Comparison of ENCODE assay signal across 18 cellular contexts in genomic region chr6:134734312-134734869, GRCh38.
DNase-seq lines count a peak whose midpoint lies in the region; ATAC-seq and TF ChIP-seq lines count a peak whose summit lies in the region.
"Had no signal": no experiment of that assay in that cellular context is flagged by ENCODE, and none has a peak within 500 bp of the region (broad histone marks: within the 10 kb centered on the region; RNA-seq: fewer than 3 reads in every experiment).

No MANE protein-coding gene starts in this region.

- H2BK120ac ChIP-seq in IMR-90 (ENCODE audit: low read depth, low read length): no peak overlapping the region

- POLR2A ChIA-PET in IMR-90 (lab: Charles Lee; ENCODE audit: unreplicated experiment): no interaction called here
- POLR2A ChIA-PET in T-cell (lab: Charles Lee): no interaction called here

- no peak overlapping the region for H3K23ac ChIP-seq in IMR-90 (ENCODE audit: low read depth, low read length)

- no peak overlapping the region for H3K4me2 ChIP-seq in IMR-90 (ENCODE audit: low read depth, low read length)

- CTCF ChIA-PET in IMR-90 (lab: Yijun Ruan, JAX): no interaction called here
- CTCF ChIA-PET in activated naive CD4-positive, alpha-beta T cell treated with anti-CD3 and anti-CD28 coated beads for 36 hours (lab: Charles Lee): interaction anchor here (1.6 kb wide), 1 partner anchor 265 kb away, joined by 3 read pairs; no protein-coding TSS in a partner anchor
- CTCF ChIA-PET in T-cell (lab: Charles Lee): no interaction called here

- H3K18ac ChIP-seq in IMR-90 (ENCODE audit: low read depth, low read length): no peak overlapping the region

- H4K91ac ChIP-seq in IMR-90 (ENCODE audit: insufficient read depth, low read depth, low read length): no peak overlapping the region

- DNase-seq in NCI-H524 (lab: John Stamatoyannopoulos, UW) (peak; percentile 22 to 28), NCI-H524 treated with DMSO at 0.1 percent for 48 hours (lab: John Stamatoyannopoulos, UW) (no peak), IMR-90 (no peak), nephron progenitor cell (no peak), T-cell (no peak)
- no peak for DNase-seq in activated naive CD4-positive, alpha-beta T cell treated with anti-CD3 and anti-CD28 coated beads for 36 hours
- no peak for DNase-seq in activated CD4-positive, alpha-beta T cell treated with anti-CD3 and anti-CD28 coated beads, Interleukin-2, amount 10 ng/mL, durations not matched to agents 24 days and 14 days
- DNase-seq: Caco-2; CD8-positive, alpha-beta memory T cell; DMS 273 treated with DMSO at 0.1 percent for 48 hours; DMS79 treated with DMSO at 0.1 percent for 48 hours; EL; GDM1; HCEC 1CT; KG1 had no signal

- TF ChIP-seq CTCF in IMR-90 (conservative IDR thresholded peaks at IDR 0.05; ENCODE audit: low read depth, low read length) (no peak), nephron progenitor cell (IDR thresholded peaks at IDR 0.05) (no peak)

- no peak for TF ChIP-seq RAD21 in IMR-90 (IDR thresholded peaks at IDR 0.05; ENCODE audit: low read length)

- no peaks in the 10 kb centered on the region for H3K4me1 Mint-ChIP-seq in nephron progenitor cell
- H3K4me1 Mint-ChIP-seq in activated naive CD4-positive, alpha-beta T cell treated with anti-CD3 and anti-CD28 coated beads for 36 hours (ENCODE audit: low read depth): no peaks in the 10 kb centered on the region
- no peaks in the 10 kb centered on the region for H3K4me1 Mint-ChIP-seq in activated CD4-positive, alpha-beta T cell treated with anti-CD3 and anti-CD28 coated beads, Interleukin-2, amount 10 ng/mL, durations not matched to agents 24 days and 14 days
- no peaks in the 10 kb centered on the region for H3K4me1 Mint-ChIP-seq in T-cell
- H3K4me1 Mint-ChIP-seq: CD8-positive, alpha-beta memory T cell; IgD-negative memory B cell had no signal

- no peak overlapping the region for H2BK5ac ChIP-seq in IMR-90 (ENCODE audit: low read depth, low read length, poor library complexity, severe bottlenecking)

- 0 out of 2 replicates have a peak overlapping the region, but pooled peaks have one; percentile 16 for H3K4ac ChIP-seq in IMR-90 (ENCODE audit: low read depth, low read length)

- H3K9me3 ChIP-seq in IMR-90 (ENCODE audit: control insufficient read depth, insufficient read depth, low read length): no peaks in the 10 kb centered on the region; the same call in 1 of the 2 replicates
- H3K9me3 ChIP-seq: Caco-2 had no signal

- intact Hi-C loops in IMR-90 (cut with micrococcal nuclease): no loop called here
- intact Hi-C loops in activated naive CD4-positive, alpha-beta T cell treated with anti-CD3 and anti-CD28 coated beads for 36 hours (cut with micrococcal nuclease): no loop called here
- intact Hi-C loops in activated CD4-positive, alpha-beta T cell treated with anti-CD3 and anti-CD28 coated beads, Interleukin-2, amount 10 ng/mL, durations not matched to agents 24 days and 14 days (cut with micrococcal nuclease): no loop called here

- H3K27ac Mint-ChIP-seq in nephron progenitor cell: peak overlapping the region; percentile 36
- no peak overlapping the region for H3K27ac Mint-ChIP-seq in activated naive CD4-positive, alpha-beta T cell treated with anti-CD3 and anti-CD28 coated beads for 36 hours
- no peak overlapping the region for H3K27ac Mint-ChIP-seq in activated CD4-positive, alpha-beta T cell treated with anti-CD3 and anti-CD28 coated beads, Interleukin-2, amount 10 ng/mL, durations not matched to agents 24 days and 14 days
- no peak overlapping the region for H3K27ac Mint-ChIP-seq in T-cell
- H3K27ac Mint-ChIP-seq: CD8-positive, alpha-beta memory T cell; IgD-negative memory B cell had no signal

- no peaks in the 10 kb centered on the region for H3K36me3 ChIP-seq in IMR-90 (ENCODE audit: control insufficient read depth, insufficient read depth, low read length)

- H3K56ac ChIP-seq in IMR-90 (ENCODE audit: extremely low read depth, insufficient read depth, low read length): no peak overlapping the region

- no peak overlapping the region for H3K4me3 ChIP-seq in IMR-90 (ENCODE audit: insufficient read depth, low read depth, low read length)

- no peaks in the 10 kb centered on the region for H4K20me1 ChIP-seq in IMR-90 (ENCODE audit: insufficient read depth, low read length)

- H3K27ac ChIP-seq in IMR-90 (ENCODE audit: insufficient read depth, low read length): no peak overlapping the region
- H3K27ac ChIP-seq: 22Rv1, HL-60 had no signal

- H3K36me3 Mint-ChIP-seq in nephron progenitor cell (ENCODE audit: low read depth): no peaks in the 10 kb centered on the region
- no peaks in the 10 kb centered on the region for H3K36me3 Mint-ChIP-seq in activated naive CD4-positive, alpha-beta T cell treated with anti-CD3 and anti-CD28 coated beads for 36 hours (ENCODE audit: low read depth)
- H3K36me3 Mint-ChIP-seq in activated CD4-positive, alpha-beta T cell treated with anti-CD3 and anti-CD28 coated beads, Interleukin-2, amount 10 ng/mL, durations not matched to agents 24 days and 14 days (ENCODE audit: low read depth): no peaks in the 10 kb centered on the region
- H3K36me3 Mint-ChIP-seq in T-cell: no peaks in the 10 kb centered on the region
- H3K36me3 Mint-ChIP-seq: CD8-positive, alpha-beta memory T cell; IgD-negative memory B cell had no signal

- ATAC-seq in IMR-90 (ENCODE audit: low read depth) (no peak), T-cell (replicated peaks in 1 of 4) (no peak)

- in situ Hi-C loops in IMR-90 (cut with MboI; ENCODE audit: low sequenced_read_pairs): no loop called here

- BruUV-seq in IMR-90 (replicated peaks; lab: Mats Ljungman, UMichigan): no TSS peak

- no peaks in the 10 kb centered on the region for H3K4me1 ChIP-seq in IMR-90 (ENCODE audit: control insufficient read depth, insufficient read depth, low read length)
- H3K4me1 ChIP-seq: Caco-2 had no signal

- H3K9me3 Mint-ChIP-seq in nephron progenitor cell: peaks cover 4% of the 10 kb centered on the region
- no peaks in the 10 kb centered on the region for H3K9me3 Mint-ChIP-seq in activated naive CD4-positive, alpha-beta T cell treated with anti-CD3 and anti-CD28 coated beads for 36 hours
- H3K9me3 Mint-ChIP-seq in activated CD4-positive, alpha-beta T cell treated with anti-CD3 and anti-CD28 coated beads, Interleukin-2, amount 10 ng/mL, durations not matched to agents 24 days and 14 days: no peaks in the 10 kb centered on the region
- no peaks in the 10 kb centered on the region for H3K9me3 Mint-ChIP-seq in T-cell
- H3K9me3 Mint-ChIP-seq: CD8-positive, alpha-beta memory T cell; IgD-negative memory B cell had no signal

- no peaks in the 10 kb centered on the region for H3K9me1 ChIP-seq in IMR-90 (ENCODE audit: insufficient read depth, low read length)

- 0 out of 2 replicates have a peak overlapping the region, but pooled peaks have one; percentile 33 for H2AK5ac ChIP-seq in IMR-90 (ENCODE audit: low read depth, low read length)

- no peaks in the 10 kb centered on the region for H3K79me1 ChIP-seq in IMR-90 (ENCODE audit: low read depth in 1 of 2, low read length in 2 of 2)

- H3K9ac ChIP-seq in IMR-90 (ENCODE audit: low read depth, low read length): no peak overlapping the region

- 56% methylated on average over 3 of the region's 6 CpGs; no CpG with 5 or more reads in 1 of the 2 experiments for WGBS in IMR-90 (ENCODE audit: extremely low coverage in 2 of 2, insufficient read length in 1 of 2), 2 experiments

- H3K14ac ChIP-seq in IMR-90 (replicated peaks; ENCODE audit: low read depth, low read length): no peak overlapping the region

- H3K4me3 Mint-ChIP-seq in nephron progenitor cell: no peak overlapping the region
- no peak overlapping the region for H3K4me3 Mint-ChIP-seq in activated naive CD4-positive, alpha-beta T cell treated with anti-CD3 and anti-CD28 coated beads for 36 hours
- H3K4me3 Mint-ChIP-seq in activated CD4-positive, alpha-beta T cell treated with anti-CD3 and anti-CD28 coated beads, Interleukin-2, amount 10 ng/mL, durations not matched to agents 24 days and 14 days: no peak overlapping the region
- H3K4me3 Mint-ChIP-seq in T-cell: no peak overlapping the region
- H3K4me3 Mint-ChIP-seq: CD8-positive, alpha-beta memory T cell; IgD-negative memory B cell had no signal

- H2BK15ac ChIP-seq in IMR-90 (ENCODE audit: low read depth, low read length): no peak overlapping the region

- no peak overlapping the region for H2AFZ ChIP-seq in IMR-90 (replicated peaks; ENCODE audit: low read length, poor library complexity)

- H2BK20ac ChIP-seq in IMR-90 (ENCODE audit: low read depth, low read length): no peak overlapping the region

- no peaks in the 10 kb centered on the region for H3K27me3 ChIP-seq in IMR-90 (ENCODE audit: control insufficient read depth, insufficient read depth, low read length)

- no peak overlapping the region for H4K5ac ChIP-seq in IMR-90 (ENCODE audit: low read depth, low read length)

- dilution Hi-C loops in IMR-90 (cut with HindIII; ENCODE audit: low sequenced_read_pairs, unreplicated experiment): no loop called here

- H4K8ac ChIP-seq in IMR-90 (ENCODE audit: low read depth in 2 of 2, low read length in 2 of 2): no peak overlapping the region

- peaks cover 2% of the 10 kb centered on the region for H3K27me3 Mint-ChIP-seq in nephron progenitor cell (ENCODE audit: low read depth, poor library complexity)
- no peaks in the 10 kb centered on the region for H3K27me3 Mint-ChIP-seq in activated naive CD4-positive, alpha-beta T cell treated with anti-CD3 and anti-CD28 coated beads for 36 hours (ENCODE audit: low read depth)
- peaks cover 11% of the 10 kb centered on the region for H3K27me3 Mint-ChIP-seq in activated CD4-positive, alpha-beta T cell treated with anti-CD3 and anti-CD28 coated beads, Interleukin-2, amount 10 ng/mL, durations not matched to agents 24 days and 14 days
- peaks cover 0 to 3% of the 10 kb centered on the region in 2 donors for H3K27me3 Mint-ChIP-seq in T-cell

- TF ChIP-seq POLR2A in IMR-90 (IDR thresholded peaks at IDR 0.05; ENCODE audit: low read depth, low read length): no peak

- H2AK9ac ChIP-seq in IMR-90 (replicated peaks; ENCODE audit: low read depth, low read length, poor library complexity): no peak overlapping the region

TF ChIP-seq in IMR-90, 13 proteins besides CTCF, POLR2A, EP300 and RAD21 (continues in another document):
- no peak for TF ChIP-seq MAFK (IDR thresholded peaks at IDR 0.05; ENCODE audit: low read depth, low read length)
- TF ChIP-seq, protein P1, sequence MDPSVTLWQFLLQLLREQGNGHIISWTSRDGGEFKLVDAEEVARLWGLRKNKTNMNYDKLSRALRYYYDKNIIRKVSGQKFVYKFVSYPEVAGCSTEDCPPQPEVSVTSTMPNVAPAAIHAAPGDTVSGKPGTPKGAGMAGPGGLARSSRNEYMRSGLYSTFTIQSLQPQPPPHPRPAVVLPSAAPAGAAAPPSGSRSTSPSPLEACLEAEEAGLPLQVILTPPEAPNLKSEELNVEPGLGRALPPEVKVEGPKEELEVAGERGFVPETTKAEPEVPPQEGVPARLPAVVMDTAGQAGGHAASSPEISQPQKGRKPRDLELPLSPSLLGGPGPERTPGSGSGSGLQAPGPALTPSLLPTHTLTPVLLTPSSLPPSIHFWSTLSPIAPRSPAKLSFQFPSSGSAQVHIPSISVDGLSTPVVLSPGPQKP (IDR thresholded peaks at IDR 0.05; ENCODE audit: borderline replicate concordance, low read depth, low read length): no peak

Comparison
In these comparisons a context has a peak if more than half of its experiments do, and no peak if none do; other contexts are left out.
1. DNase-seq: peak in NCI-H524 (2 of 2); none in NCI-H524 treated with DMSO at 0.1 percent for 48 hours (single experiment), IMR-90 (single experiment), nephron progenitor cell (single experiment), activated naive CD4-positive, alpha-beta T cell treated with anti-CD3 and anti-CD28 coated beads for 36 hours (single experiment), activated CD4-positive, alpha-beta T cell treated with anti-CD3 and anti-CD28 coated beads, Interleukin-2, amount 10 ng/mL, durations not matched to agents 24 days and 14 days (single experiment) and T-cell (0 of 34).